15 cellular contexts compared by ENCODE assay signal in the genomic region with DNA sequence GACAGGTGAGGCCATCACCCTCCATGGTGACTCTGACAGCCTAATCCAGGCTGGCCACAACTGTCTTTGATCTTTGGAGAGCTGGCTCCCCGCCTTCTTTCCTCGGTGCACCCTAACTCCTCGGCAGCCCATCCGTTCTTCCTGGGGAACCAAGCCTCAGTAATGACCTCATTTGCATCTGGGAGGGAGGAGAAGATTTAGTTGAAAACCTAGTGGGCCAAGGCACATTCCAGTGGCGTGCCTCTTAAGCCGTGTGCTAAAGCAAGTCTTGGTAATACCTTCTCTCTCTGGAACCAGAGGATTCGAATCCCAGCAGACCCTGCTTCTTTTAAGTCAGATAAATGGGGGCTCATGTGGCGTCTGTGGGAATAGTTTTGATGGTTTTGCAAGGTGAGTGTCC.
DNase-seq lines count a peak whose midpoint lies in the region; ATAC-seq and TF ChIP-seq lines count a peak whose summit lies in the region.
"Had no signal": no experiment of that assay in that cellular context is flagged by ENCODE, and none has a peak within 500 bp of the region (broad histone marks: within the 10 kb centered on the region; RNA-seq: fewer than 3 reads in every experiment).

No MANE protein-coding gene starts in this region.

- no peak overlapping the region for H2AK5ac ChIP-seq in H9 (ENCODE audit: insufficient read length, low read length)

- DNase-seq in H9 (peak; percentile 35), astrocyte of the hippocampus (ENCODE audit: low read depth, low spot score) (peak; percentile 15), iPS-NIHi7 (ENCODE audit: extremely low spot score) (peak; percentile 21), neural progenitor cell (ENCODE audit: low spot score) (peak; percentile 56), NCI-H1930 (lab: John Stamatoyannopoulos, UW) (no peak), NOMO-1 treated with dmso at 0.1 percent for 144 hours (lab: John Stamatoyannopoulos, UW; ENCODE audit: unreplicated experiment) (no peak)
- DNase-seq: C1 segment of cervical spinal cord; CD4-positive, alpha-beta memory T cell; DMS79 treated with DMSO at 0.1 percent for 48 hours; EL; GDM1 had no signal

- no peak overlapping the region for H3T11ph ChIP-seq in H9 (ENCODE audit: low read length)

- no peaks in the 10 kb centered on the region for H3K9me3 ChIP-seq in H9 (ENCODE audit: control insufficient read depth, low read depth, low read length)
- H3K9me3 ChIP-seq in neural progenitor cell (ENCODE audit: low read depth): no peaks in the 10 kb centered on the region
- H3K9me3 ChIP-seq: HAP-1 had no signal

- H4K20me1 ChIP-seq in H9 (ENCODE audit: control insufficient read depth, insufficient read depth, insufficient read length): no peaks in the 10 kb centered on the region
- no peaks in the 10 kb centered on the region for H4K20me1 ChIP-seq in neural progenitor cell (ENCODE audit: low read depth)

- peaks cover 20 to 34% of the 10 kb centered on the region in 2 experiments for H3K4me1 Mint-ChIP-seq in H9
- peaks cover 13% of the 10 kb centered on the region for H3K4me1 Mint-ChIP-seq in neural progenitor cell
- H3K4me1 Mint-ChIP-seq: B cell; CD4-positive, alpha-beta memory T cell had no signal

- H3K27ac Mint-ChIP-seq in H9: no peak overlapping the region
- H3K27ac Mint-ChIP-seq in neural progenitor cell: no peak overlapping the region
- H3K27ac Mint-ChIP-seq: B cell; CD4-positive, alpha-beta memory T cell had no signal

- H2BK120ac ChIP-seq in H9 (ENCODE audit: low read depth, low read length, poor library complexity, severe bottlenecking): no peak overlapping the region

- H2BK12ac ChIP-seq in H9 (ENCODE audit: insufficient read length, low read depth, low read length): no peak overlapping the region

- H3K79me1 ChIP-seq in H9 (ENCODE audit: insufficient read depth, low read depth, low read length, poor library complexity, severe bottlenecking): no peaks in the 10 kb centered on the region

- H3K4ac ChIP-seq in H9 (ENCODE audit: low read depth, low read length): no peak overlapping the region

- TF ChIP-seq CTCF in H9 (conservative IDR thresholded peaks at IDR 0.05) (no peak), neural progenitor cell (IDR thresholded peaks at IDR 0.05) (no peak)

- H3F3A ChIP-seq in neural progenitor cell (ENCODE audit: low read depth): peaks cover 7% of the 10 kb centered on the region

- no peaks in the 10 kb centered on the region for H3K4me1 ChIP-seq in H9 (ENCODE audit: insufficient read depth, low read length)
- peaks cover 20% of the 10 kb centered on the region for H3K4me1 ChIP-seq in neural progenitor cell

- no peak overlapping the region for H4K5ac ChIP-seq in H9 (ENCODE audit: insufficient read length, low read depth, low read length)

- no peak overlapping the region for H4K8ac ChIP-seq in H9 (replicated peaks; ENCODE audit: insufficient read length, low read depth, low read length)

- H3K4me3 ChIP-seq in neural progenitor cell: no peak overlapping the region
- H3K4me3 ChIP-seq: HAP-1 had no signal

- no peak overlapping the region for H4K91ac ChIP-seq in H9 (ENCODE audit: insufficient read length, low read depth, low read length)

- no peak overlapping the region for H3K18ac ChIP-seq in H9 (ENCODE audit: insufficient read length, low read depth, low read length)

- H2BK5ac ChIP-seq in H9 (ENCODE audit: insufficient read length, low read length): no peak overlapping the region

- H3K14ac ChIP-seq in H9 (ENCODE audit: insufficient read depth, low read length): no peak overlapping the region

- H3K4me2 ChIP-seq in H9 (ENCODE audit: insufficient read depth, insufficient read length, low read length) (no peak overlapping the region), neural progenitor cell (peak overlapping the region; percentile 35)

- H3K23me2 ChIP-seq in H9 (ENCODE audit: insufficient read length, low read depth, low read length, poor library complexity, severe bottlenecking): no peaks in the 10 kb centered on the region

- no peak overlapping the region for H3K4me3 Mint-ChIP-seq in H9
- H3K4me3 Mint-ChIP-seq in neural progenitor cell: no peak overlapping the region
- H3K4me3 Mint-ChIP-seq: B cell; CD4-positive, alpha-beta memory T cell had no signal

- H3K79me2 ChIP-seq in H9 (ENCODE audit: insufficient read depth, low read length) (no peaks in the 10 kb centered on the region), neural progenitor cell (ENCODE audit: low read depth) (no peaks in the 10 kb centered on the region)

- no CpG with 5 or more reads among the region's 8 CpGs for WGBS in H9 (ENCODE audit: extremely low coverage, insufficient read length, low lambda C conversion rate)

- H3K36me3 Mint-ChIP-seq in H9 (ENCODE audit: insufficient read depth in 1 of 3, low read depth in 3 of 3) (no peaks in the 10 kb centered on the region), neural progenitor cell (no peaks in the 10 kb centered on the region)
- H3K36me3 Mint-ChIP-seq: CD4-positive, alpha-beta memory T cell had no signal

- no peaks in the 10 kb centered on the region for H3K27me3 ChIP-seq in H9 (ENCODE audit: insufficient read depth, low read length)
- no peaks in the 10 kb centered on the region for H3K27me3 ChIP-seq in neural progenitor cell

- H3K36me3 ChIP-seq in neural progenitor cell: no peaks in the 10 kb centered on the region
- H3K36me3 ChIP-seq: HAP-1 had no signal

- H3K9me3 Mint-ChIP-seq in H9 (no peaks in the 10 kb centered on the region), neural progenitor cell (no peaks in the 10 kb centered on the region)

- no peak overlapping the region for H2BK20ac ChIP-seq in H9 (ENCODE audit: low read depth, low read length, poor library complexity, severe bottlenecking)

- H3K9ac ChIP-seq in H9 (ENCODE audit: extremely low read depth, insufficient read length, low read length): no peak overlapping the region
- H3K9ac ChIP-seq in neural progenitor cell: no peak overlapping the region

- H3K27me3 Mint-ChIP-seq in H9 (ENCODE audit: low read depth) (no peaks in the 10 kb centered on the region), neural progenitor cell (ENCODE audit: insufficient read depth, low read depth) (peaks cover 2% of the 10 kb centered on the region)
- H3K27me3 Mint-ChIP-seq: CD4-positive, alpha-beta memory T cell had no signal

- H3K27ac ChIP-seq in H9 (ENCODE audit: insufficient read length, low read depth, low read length) (no peak overlapping the region), neural progenitor cell (no peak overlapping the region)
- H3K27ac ChIP-seq: HL-60 had no signal

- no peak for ATAC-seq in HG03045 (IDR thresholded peaks at IDR 0.05; ENCODE audit: unreplicated experiment)

- no peak overlapping the region for H2AFZ ChIP-seq in H9 (ENCODE audit: low read length)
- peak overlapping the region; percentile 52 for H2AFZ ChIP-seq in neural progenitor cell (replicated peaks)

- H3K23ac ChIP-seq in H9 (ENCODE audit: insufficient read length, low read depth, low read length): no peak overlapping the region

- H2BK15ac ChIP-seq in H9 (ENCODE audit: low read depth, low read length): no peak overlapping the region

- H3K56ac ChIP-seq in H9 (ENCODE audit: insufficient read length, low read depth, low read length): no peak overlapping the region

Comparison
In these comparisons a context has a peak if more than half of its experiments do, and no peak if none do; other contexts are left out.
1. DNase-seq: peak in H9 (single experiment), astrocyte of the hippocampus (single experiment), iPS-NIHi7 (single experiment) and neural progenitor cell (single experiment); none in NCI-H1930 (0 of 2) and NOMO-1 treated with dmso at 0.1 percent for 144 hours (single experiment).